In the genomic region with DNA sequence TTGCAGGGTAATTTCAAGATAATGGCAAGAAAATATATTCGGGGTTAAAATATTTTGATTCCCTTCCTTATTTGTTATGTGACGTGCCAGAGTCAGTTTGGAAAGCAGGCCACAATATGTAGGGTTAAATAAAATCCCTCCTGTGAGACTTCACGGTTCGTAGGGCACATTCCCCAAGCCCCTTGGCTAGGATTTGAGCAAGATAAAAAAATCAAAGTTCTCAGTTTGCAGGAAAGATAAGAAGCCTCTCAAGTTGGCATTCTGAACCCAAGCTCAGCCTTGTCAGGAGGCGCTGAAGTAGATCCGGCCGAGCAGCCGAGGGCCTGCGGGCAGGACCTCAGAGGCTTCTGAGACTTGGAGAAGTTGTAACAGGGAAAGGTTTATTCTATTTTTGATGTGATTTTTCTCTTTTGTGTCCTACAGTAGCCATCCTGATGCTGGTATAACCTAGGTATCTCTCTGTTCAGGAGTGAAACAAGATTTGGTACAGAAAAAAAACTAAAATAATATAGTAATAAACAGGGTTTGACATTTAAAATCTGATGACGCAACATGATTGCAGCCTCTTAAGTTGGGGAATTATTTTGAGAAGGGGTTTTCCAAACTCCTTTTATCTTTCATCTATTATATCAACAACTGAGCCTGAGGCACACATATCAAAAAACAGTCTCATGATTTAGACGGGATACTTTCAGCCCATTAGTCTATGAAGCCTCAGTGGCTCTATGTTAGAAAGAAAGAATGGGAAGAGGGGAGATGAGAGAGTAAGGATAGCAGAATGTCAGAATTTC, we compare ENCODE assay signal across 23 cellular contexts. TPM values are rescaled to one million over a fixed set of nuclear protein-coding genes. Genes with fewer than 3 reads are reported as not detected.
DNase-seq lines count a peak whose midpoint lies in the region; ATAC-seq, FAIRE-seq and TF ChIP-seq lines count a peak whose summit lies in the region.
"Had no signal": no experiment of that assay in that cellular context is flagged by ENCODE, and none has a peak within 500 bp of the region (broad histone marks: within the 10 kb centered on the region; RNA-seq: fewer than 3 reads in every experiment).

No MANE protein-coding gene starts in this region.

- H3K79me2 ChIP-seq in smooth muscle cell (ENCODE audit: low read depth) = no peaks in the 10 kb centered on the region

- no peaks in the 10 kb centered on the region for H3K36me3 Mint-ChIP-seq in T-helper 17 cell (ENCODE audit: low read depth)

- no peak for FAIRE-seq in kidney (lab: Jason Lieb, UNC)
- FAIRE-seq: A204.1, H54 had no signal

- H3K27me3 ChIP-seq in BLaER1 (no peaks in the 10 kb centered on the region), smooth muscle cell (ENCODE audit: low read depth) (no peaks in the 10 kb centered on the region)

- H3K9me3 ChIP-seq in BLaER1 = no peaks in the 10 kb centered on the region
- no peaks in the 10 kb centered on the region for H3K9me3 ChIP-seq in T-helper 17 cell (ENCODE audit: control insufficient read depth, low read length, poor library complexity, severe bottlenecking)
- no peaks in the 10 kb centered on the region for H3K9me3 ChIP-seq in kidney (ENCODE audit: control insufficient read depth in 1 of 2, low read length in 2 of 2)
- no peaks in the 10 kb centered on the region for H3K9me3 ChIP-seq in smooth muscle cell (replicated peaks; ENCODE audit: low read depth)
- H3K9me3 ChIP-seq: SK-N-SH had no signal

- H3K4me1 Mint-ChIP-seq in T-helper 17 cell = peaks cover 39% of the 10 kb centered on the region

- TF ChIP-seq CTCF in kidney (IDR thresholded peaks at IDR 0.05; ENCODE audit: borderline replicate concordance, extremely low read depth, insufficient read depth) (no peak), smooth muscle cell (IDR thresholded peaks at IDR 0.05; ENCODE audit: borderline replicate concordance, insufficient read depth, poor library complexity, severe bottlenecking) (no peak)

- peaks cover 6% of the 10 kb centered on the region for H3K27me3 Mint-ChIP-seq in T-helper 17 cell

- peak overlapping the region; percentile 48 for H2AFZ ChIP-seq in smooth muscle cell (ENCODE audit: low read depth)

- H3K4me2 ChIP-seq in BLaER1 = peak overlapping the region; percentile 83
- no peak overlapping the region for H3K4me2 ChIP-seq in smooth muscle cell
- H3K4me2 ChIP-seq: SK-N-SH had no signal

- no peak overlapping the region for H3K27ac ChIP-seq in BLaER1
- H3K27ac ChIP-seq in kidney (ENCODE audit: low read depth in 2 of 2, low read length in 2 of 2) = no peak overlapping the region
- H3K27ac ChIP-seq in smooth muscle cell (ENCODE audit: low read depth) = no peak overlapping the region
- H3K27ac ChIP-seq: RWPE1 had no signal

- H4K20me1 ChIP-seq in BLaER1 (no peaks in the 10 kb centered on the region), smooth muscle cell (ENCODE audit: low read depth) (no peaks in the 10 kb centered on the region)

- H3K9ac ChIP-seq in BLaER1 (no peak overlapping the region), kidney (ENCODE audit: low read length in 2 of 2) (no peak overlapping the region), smooth muscle cell (ENCODE audit: low read depth) (no peak overlapping the region)
- H3K9ac ChIP-seq: SK-N-SH had no signal

- DNase-seq in T-helper 17 cell (no peak), kidney (peak; percentile 66), smooth muscle cell (lab: John Stamatoyannopoulos, UW; ENCODE audit: unreplicated experiment) (no peak), NCI-H1436 (lab: John Stamatoyannopoulos, UW) (no peak), SW480 (ENCODE audit: low spot score) (no peak), T-helper 9 cell (no peak)
- DNase-seq: EL; GF-D8; KBM-7; MM.1S; NCI-H1048; NCI-H1417 treated with DMSO at 0.1 percent for 48 hours; NCI-H1930; NCI-H226; NCI-H524; NCI-H774; NK-92 treated with Interleukin-12 subunit alpha and Interleukin-12 subunit beta, amount 100 ng/mL, for 24 hours; SHP77 treated with DMSO at 0.1 percent for 48 hours; SK-N-SH had no signal

- H3F3A ChIP-seq in smooth muscle cell (ENCODE audit: low read depth) = no peaks in the 10 kb centered on the region

- peak overlapping the region; percentile 26 for H3K4me3 Mint-ChIP-seq in T-helper 17 cell

- ATAC-seq in T-helper 17 cell = peak; percentile 76

- H3K4me3 ChIP-seq in BLaER1 = no peak overlapping the region
- no peak overlapping the region for H3K4me3 ChIP-seq in kidney (ENCODE audit: low read length in 2 of 2)
- no peak overlapping the region for H3K4me3 ChIP-seq in smooth muscle cell

- H3K27ac Mint-ChIP-seq in T-helper 17 cell = peak overlapping the region; percentile 89

- intact Hi-C loops in kidney (cut with DNase I) = no loop called here

- H3K36me3 ChIP-seq in BLaER1 (no peaks in the 10 kb centered on the region), kidney (ENCODE audit: control insufficient read depth in 1 of 2, insufficient read depth in 2 of 2, low read length in 2 of 2) (no peaks in the 10 kb centered on the region), smooth muscle cell (ENCODE audit: low read depth) (no peaks in the 10 kb centered on the region)

- peaks cover 50% of the 10 kb centered on the region for H3K4me1 ChIP-seq in BLaER1
- H3K4me1 ChIP-seq in kidney (ENCODE audit: control insufficient read depth in 1 of 2, insufficient read depth in 1 of 2, low read depth in 1 of 2, low read length in 2 of 2) = no peaks in the 10 kb centered on the region
- no peaks in the 10 kb centered on the region for H3K4me1 ChIP-seq in smooth muscle cell (ENCODE audit: low read depth)

- WGBS in smooth muscle cell (ENCODE audit: low lambda C conversion rate) = 61% methylated on average over 11 of the region's 11 CpGs

RNA-seq across cellular contexts. Expression of gene PATE2, which starts 10.2 kb away (rescaled TPM):
- total RNA-seq in T-helper 17 cell (not detected), kidney (not detected), smooth muscle cell (not detected in 2 replicates)
- polyA plus RNA-seq in kidney (ENCODE audit: insufficient read depth, low read depth, low replicate concordance) (not detected), smooth muscle cell (0.37 TPM in 1 of 2 replicates, not detected in the other)

RNA-seq across cellular contexts. Expression of gene PATE3, which starts 19.5 kb away (rescaled TPM):
- total RNA-seq in T-helper 17 cell (not detected), kidney (not detected), smooth muscle cell (not detected in 2 replicates)
- polyA plus RNA-seq in kidney (ENCODE audit: insufficient read depth, low read depth, low replicate concordance) (not detected), smooth muscle cell (not detected in 2 replicates)
- polyA plus RNA-seq: SK-N-SH had no signal

RNA-seq across cellular contexts. Expression of gene PATE1, which starts 22.4 kb away (rescaled TPM):
- total RNA-seq in T-helper 17 cell (not detected), kidney (not detected), smooth muscle cell (not detected in 2 replicates)
- polyA plus RNA-seq in kidney (ENCODE audit: insufficient read depth, low read depth, low replicate concordance) (not detected), smooth muscle cell (not detected in 2 replicates)
- polyA plus RNA-seq: SK-N-SH had no signal
